8 cellular contexts compared by ENCODE assay signal in the genomic region with DNA sequence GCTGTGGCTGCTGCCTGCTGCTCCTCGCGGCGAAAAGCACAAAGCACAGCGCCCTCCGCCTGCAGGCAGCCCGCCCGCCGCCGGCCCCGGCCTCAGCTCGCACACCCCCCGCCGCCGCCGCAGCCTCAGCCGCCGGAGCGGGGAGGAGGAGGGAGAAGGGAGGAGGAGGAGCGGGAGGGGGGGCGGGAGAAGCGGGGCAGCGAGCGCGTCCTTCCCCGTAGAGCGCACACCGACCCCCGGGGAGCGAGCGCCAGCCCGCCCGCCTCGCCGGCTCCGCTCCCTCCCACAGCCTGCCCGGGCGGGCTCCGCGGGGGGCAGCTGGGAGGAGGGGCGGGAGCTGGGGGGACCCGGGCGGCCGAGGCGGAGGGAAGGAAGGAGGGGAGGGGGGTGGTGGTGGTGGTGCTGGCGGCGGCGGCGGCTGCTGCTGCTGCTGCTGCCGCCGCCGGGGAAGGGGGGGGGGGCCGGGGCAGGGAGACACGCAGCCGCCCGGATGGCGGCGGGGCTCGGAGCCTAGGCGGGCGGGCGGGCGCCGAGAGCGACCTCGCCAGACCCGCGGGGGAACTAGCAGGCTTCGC. TPM values are rescaled to one million over a fixed set of nuclear protein-coding genes. Genes with fewer than 3 reads are reported as not detected.
A peak's percentile ranks its signal among the peaks of the same experiment; 100 is the strongest.
DNase-seq lines count a peak whose midpoint lies in the region; ATAC-seq and TF ChIP-seq lines count a peak whose summit lies in the region.

A gene with protein sequence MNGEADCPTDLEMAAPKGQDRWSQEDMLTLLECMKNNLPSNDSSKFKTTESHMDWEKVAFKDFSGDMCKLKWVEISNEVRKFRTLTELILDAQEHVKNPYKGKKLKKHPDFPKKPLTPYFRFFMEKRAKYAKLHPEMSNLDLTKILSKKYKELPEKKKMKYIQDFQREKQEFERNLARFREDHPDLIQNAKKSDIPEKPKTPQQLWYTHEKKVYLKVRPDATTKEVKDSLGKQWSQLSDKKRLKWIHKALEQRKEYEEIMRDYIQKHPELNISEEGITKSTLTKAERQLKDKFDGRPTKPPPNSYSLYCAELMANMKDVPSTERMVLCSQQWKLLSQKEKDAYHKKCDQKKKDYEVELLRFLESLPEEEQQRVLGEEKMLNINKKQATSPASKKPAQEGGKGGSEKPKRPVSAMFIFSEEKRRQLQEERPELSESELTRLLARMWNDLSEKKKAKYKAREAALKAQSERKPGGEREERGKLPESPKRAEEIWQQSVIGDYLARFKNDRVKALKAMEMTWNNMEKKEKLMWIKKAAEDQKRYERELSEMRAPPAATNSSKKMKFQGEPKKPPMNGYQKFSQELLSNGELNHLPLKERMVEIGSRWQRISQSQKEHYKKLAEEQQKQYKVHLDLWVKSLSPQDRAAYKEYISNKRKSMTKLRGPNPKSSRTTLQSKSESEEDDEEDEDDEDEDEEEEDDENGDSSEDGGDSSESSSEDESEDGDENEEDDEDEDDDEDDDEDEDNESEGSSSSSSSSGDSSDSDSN (minus strand): TSS at position 40 of the 575 bp plus-strand sequence. CDS start 1,446 bp downstream, outside the sequence.

- no peak for TF ChIP-seq CTCF in AG09309 (IDR thresholded peaks at IDR 0.05; ENCODE audit: control insufficient read depth, insufficient read depth, low read depth, low read length, missing control alignments)
- TF ChIP-seq CTCF in glutamatergic neuron (IDR thresholded peaks at IDR 0.05; ENCODE audit: partially characterized antibody, unreplicated experiment) = no peak
- TF ChIP-seq CTCF in upper lobe of left lung (IDR thresholded peaks at IDR 0.05) = no peak

- H3K27me3 Mint-ChIP-seq in activated naive CD8-positive, alpha-beta T cell = no peaks in the 10 kb centered on the region
- H3K27me3 Mint-ChIP-seq in glutamatergic neuron (ENCODE audit: unreplicated experiment) = peaks cover 18% of the 10 kb centered on the region

- TF ChIP-seq EP300 in upper lobe of left lung (IDR thresholded peaks at IDR 0.05) = no peak

- peak within 1 kb of the TSS; percentile 94 to 99 (median 98) for H3K27ac ChIP-seq in upper lobe of left lung

- H3K36me3 ChIP-seq in upper lobe of left lung = peaks cover 15 to 25% (median 22%) of the 10 kb centered on the region in 4 donors

- H3K27ac Mint-ChIP-seq in activated naive CD8-positive, alpha-beta T cell = peak within 1 kb of the TSS; percentile 94
- peak within 1 kb of the TSS; percentile 92 for H3K27ac Mint-ChIP-seq in glutamatergic neuron (ENCODE audit: unreplicated experiment)

- ATAC-seq in GM19328 (IDR thresholded peaks at IDR 0.05; ENCODE audit: unreplicated experiment) (peak; percentile 10), upper lobe of left lung (ENCODE audit: low FRiP score in 2 of 2) (peak in 1 of 2 donors; percentile 16)

- peaks cover 13% of the 10 kb centered on the region for H3K36me3 Mint-ChIP-seq in activated naive CD8-positive, alpha-beta T cell
- H3K36me3 Mint-ChIP-seq in glutamatergic neuron (ENCODE audit: unreplicated experiment) = no peaks in the 10 kb centered on the region

- DNase-seq in AG09309 (ENCODE audit: low read depth) (no peak), HuH-7 (ENCODE audit: low spot score) (peak; percentile 58), RPMI8226 (peak; percentile 75), glutamatergic neuron (peak; percentile 83), occipital lobe (lab: John Stamatoyannopoulos, UW) (peak; percentile 61), upper lobe of left lung (peak; percentile 61 to 94)

- 0% methylated on average over 8 of the region's 68 CpGs; no CpG with 5 or more reads in 1 of the 2 donors for WGBS in upper lobe of left lung, 2 donors

- peak within 1 kb of the TSS; percentile 94 for H3K4me3 Mint-ChIP-seq in activated naive CD8-positive, alpha-beta T cell
- peak within 1 kb of the TSS; percentile 89 for H3K4me3 Mint-ChIP-seq in glutamatergic neuron (ENCODE audit: unreplicated experiment)

- H3K9me3 ChIP-seq in upper lobe of left lung = no peaks in the 10 kb centered on the region

- H3K4me3 ChIP-seq in AG09309 (ENCODE audit: control insufficient read depth, low read depth, low read length) = peak within 1 kb of the TSS; percentile 77
- H3K4me3 ChIP-seq in upper lobe of left lung = peak within 1 kb of the TSS; percentile 75 to 96 (median 90)

- H3K4me1 Mint-ChIP-seq in activated naive CD8-positive, alpha-beta T cell (ENCODE audit: low read depth) = peaks cover 36% of the 10 kb centered on the region
- H3K4me1 Mint-ChIP-seq in glutamatergic neuron (ENCODE audit: low read depth, unreplicated experiment) = peaks cover 20% of the 10 kb centered on the region

- no peaks in the 10 kb centered on the region for H3K9me3 Mint-ChIP-seq in activated naive CD8-positive, alpha-beta T cell (ENCODE audit: low read depth)
- peaks cover 21% of the 10 kb centered on the region for H3K9me3 Mint-ChIP-seq in glutamatergic neuron (ENCODE audit: unreplicated experiment)

- TF ChIP-seq POLR2A in upper lobe of left lung (IDR thresholded peaks at IDR 0.05) = no peak

- H3K4me1 ChIP-seq in upper lobe of left lung = peaks cover 21 to 37% (median 32%) of the 10 kb centered on the region in 4 donors

- H3K27me3 ChIP-seq in upper lobe of left lung = no peaks in the 10 kb centered on the region

RNA-seq across cellular contexts. Expression of the gene that starts here (rescaled TPM):
- 97.6 TPM for total RNA-seq in glutamatergic neuron (ENCODE audit: unreplicated experiment)
- 73.3 TPM for total RNA-seq in occipital lobe
- total RNA-seq in upper lobe of left lung = 10 to 100 TPM; 41.2 to 94.3 (median 67.6) TPM
